21 cellular contexts compared by ENCODE assay signal in the genomic region with DNA sequence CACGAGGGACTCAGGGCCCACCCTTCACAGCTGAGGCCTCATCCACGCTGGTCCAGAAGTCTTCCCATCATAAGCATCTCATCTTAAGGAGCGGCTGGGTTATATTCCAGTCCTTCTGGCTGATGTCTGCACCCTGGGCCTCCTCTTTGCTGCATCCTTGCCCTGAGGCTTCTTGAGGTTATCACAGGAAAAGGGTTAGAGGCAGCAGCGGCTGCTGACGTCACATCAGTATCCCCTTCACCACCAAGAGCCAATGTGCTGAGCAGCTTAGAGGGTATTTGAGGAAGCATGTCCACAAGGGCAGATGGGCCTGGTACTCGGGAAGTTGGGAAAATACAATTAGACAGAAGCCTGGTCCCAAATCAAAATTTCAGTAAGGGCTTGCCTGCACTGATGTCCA.
DNase-seq lines count a peak whose midpoint lies in the region; ATAC-seq lines count a peak whose summit lies in the region.
"Had no signal": no experiment of that assay in that cellular context is flagged by ENCODE, and none has a peak within 500 bp of the region (broad histone marks: within the 10 kb centered on the region; RNA-seq: fewer than 3 reads in every experiment).

No MANE protein-coding gene starts in this region.

- no peak overlapping the region for H3K14ac ChIP-seq in mesenchymal stem cell (ENCODE audit: low read length in 2 of 2)

- no peak overlapping the region for H2AK5ac ChIP-seq in mesenchymal stem cell (ENCODE audit: low read length, severe bottlenecking)

- H4K91ac ChIP-seq in mesenchymal stem cell (ENCODE audit: low read length) = no peak overlapping the region

- H3K4me3 ChIP-seq in mesenchymal stem cell (ENCODE audit: insufficient read depth in 1 of 2, low read depth in 1 of 2, low read length in 2 of 2) = no peak overlapping the region
- H3K4me3 ChIP-seq: SJSA1, suprapubic skin, vagina had no signal

- H3K23ac ChIP-seq in mesenchymal stem cell (ENCODE audit: low read length in 2 of 2) = no peak overlapping the region

- CTCF ChIA-PET in activated CD8-positive, alpha-beta T cell treated with anti-CD3 and anti-CD28 coated beads, Interleukin-2, amount 10 ng/mL, durations not matched to agents 7 days and 5 days (lab: Charles Lee) = interaction anchor here (0.8 to 2.9 kb wide), 4 partner anchors 10 to 129 kb away, joined by 3 to 18 read pairs (median 3); no protein-coding TSS in a partner anchor

- no peak overlapping the region for H2BK120ac ChIP-seq in mesenchymal stem cell (ENCODE audit: low read depth, low read length)

- H3K4ac ChIP-seq in mesenchymal stem cell (ENCODE audit: low read depth in 1 of 2, low read length in 2 of 2) = no peak overlapping the region

- H3K27ac ChIP-seq in mesenchymal stem cell (ENCODE audit: low read length, poor library complexity, severe bottlenecking) = no peak overlapping the region
- H3K27ac ChIP-seq: parathyroid adenoma, SJSA1, suprapubic skin, vagina had no signal

- peak overlapping the region; percentile 84 for H3K27ac Mint-ChIP-seq in activated CD8-positive, alpha-beta T cell treated with anti-CD3 and anti-CD28 coated beads, Interleukin-2, amount 10 ng/mL, durations not matched to agents 7 days and 5 days
- peak overlapping the region in 1 of 2 donors; percentile 97 for H3K27ac Mint-ChIP-seq in stimulated activated naive CD8-positive, alpha-beta T cell treated with anti-CD3 and anti-CD28 coated beads, Interleukin-15, amount 100 ng/mL, for 72 hours
- H3K27ac Mint-ChIP-seq: activated B cell treated with CpG ODN at 0.5 μM for 24 hours; dendritic cell treated with granulocyte-macrophage colony-stimulating factor and Interleukin-4, amounts not matched to agents 40 ng/mL and 50 ng/mL, for 4 days had no signal

- H2BK12ac ChIP-seq in mesenchymal stem cell (ENCODE audit: low read length in 2 of 2) = no peak overlapping the region

- no peak overlapping the region for H2BK15ac ChIP-seq in mesenchymal stem cell (ENCODE audit: low read depth, poor library complexity, severe bottlenecking)

- H2BK5ac ChIP-seq in mesenchymal stem cell (ENCODE audit: low read depth, low read length, poor library complexity, severe bottlenecking) = no peak overlapping the region

- H3K4me3 Mint-ChIP-seq in activated CD8-positive, alpha-beta T cell treated with anti-CD3 and anti-CD28 coated beads, Interleukin-2, amount 10 ng/mL, durations not matched to agents 7 days and 5 days = peak overlapping the region; percentile 4
- peak overlapping the region; percentile 16 to 71 for H3K4me3 Mint-ChIP-seq in stimulated activated naive CD8-positive, alpha-beta T cell treated with anti-CD3 and anti-CD28 coated beads, Interleukin-15, amount 100 ng/mL, for 72 hours
- H3K4me3 Mint-ChIP-seq: activated B cell treated with CpG ODN at 0.5 μM for 24 hours; dendritic cell treated with granulocyte-macrophage colony-stimulating factor and Interleukin-4, amounts not matched to agents 40 ng/mL and 50 ng/mL, for 4 days had no signal

- H2AFZ ChIP-seq in mesenchymal stem cell (ENCODE audit: low read depth, low read length) = no peak overlapping the region
- H2AFZ ChIP-seq: parathyroid adenoma had no signal

- no peaks in the 10 kb centered on the region for H3K79me1 ChIP-seq in mesenchymal stem cell (replicated peaks; ENCODE audit: low read length, poor library complexity, severe bottlenecking)

- POLR2A ChIA-PET in activated CD8-positive, alpha-beta T cell treated with anti-CD3 and anti-CD28 coated beads, Interleukin-2, amount 10 ng/mL, durations not matched to agents 7 days and 5 days (lab: Charles Lee) = interaction anchor here (1.1 to 2.5 kb wide), 2 partner anchors 10 to 13 kb away, joined by 3 to 16 read pairs; no protein-coding TSS in a partner anchor

- no peaks in the 10 kb centered on the region for H3K9me3 ChIP-seq in mesenchymal stem cell (ENCODE audit: control insufficient read depth, low read length)
- H3K9me3 ChIP-seq: SJSA1, suprapubic skin, vagina had no signal

- H3K4me1 Mint-ChIP-seq in activated CD8-positive, alpha-beta T cell treated with anti-CD3 and anti-CD28 coated beads, Interleukin-2, amount 10 ng/mL, durations not matched to agents 7 days and 5 days (ENCODE audit: low read depth) = peaks cover 98% of the 10 kb centered on the region
- peaks cover 90% of the 10 kb centered on the region for H3K4me1 Mint-ChIP-seq in stimulated activated naive CD8-positive, alpha-beta T cell treated with anti-CD3 and anti-CD28 coated beads, Interleukin-15, amount 100 ng/mL, for 72 hours
- H3K4me1 Mint-ChIP-seq: activated B cell treated with CpG ODN at 0.5 μM for 24 hours had no signal

- peak; percentile 28 for DNase-seq in activated T-cell treated with anti-CD3 and anti-CD28 coated beads, Interleukin-2, amount 50 U/mL, for 1 hour
- DNase-seq in activated T-cell treated with anti-CD3 and anti-CD28 coated beads, Interleukin-2, amount 50 U/mL, for 48 hours = no peak
- peak; percentile 75 for DNase-seq in activated CD8-positive, alpha-beta T cell treated with anti-CD3 and anti-CD28 coated beads, Interleukin-2, amount 10 ng/mL, durations not matched to agents 7 days and 5 days
- DNase-seq in mesenchymal stem cell (no peak), DMS153 treated with DMSO at 0.1 percent for 48 hours (lab: John Stamatoyannopoulos, UW; ENCODE audit: unreplicated experiment) (no peak)
- DNase-seq in stimulated activated naive CD8-positive, alpha-beta T cell treated with anti-CD3 and anti-CD28 coated beads, Interleukin-15, amount 100 ng/mL, for 72 hours = peak in 1 of 2 donors; percentile 40
- DNase-seq: activated B cell treated with CpG ODN at 0.5 μM for 24 hours; activated effector memory CD4-positive, alpha-beta T cell treated with anti-CD3 and anti-CD28 coated beads, Interleukin-2, amount 50 U/mL, for 16 hours; amygdala; glutamatergic neuron; mammary epithelial cell; NCI-H1105; NCI-H2081; right cardiac atrium had no signal

- ATAC-seq in activated CD8-positive, alpha-beta T cell treated with anti-CD3 and anti-CD28 coated beads, Interleukin-2, amount 10 ng/mL, durations not matched to agents 7 days and 5 days = peak; percentile 71
- ATAC-seq in stimulated activated naive CD8-positive, alpha-beta T cell treated with anti-CD3 and anti-CD28 coated beads, Interleukin-15, amount 100 ng/mL, for 72 hours = peak; percentile 24
- ATAC-seq in HG03175 (IDR thresholded peaks at IDR 0.05; ENCODE audit: unreplicated experiment) (no peak), HG03025 (IDR thresholded peaks at IDR 0.05; ENCODE audit: low FRiP score, unreplicated experiment) (no peak)
- ATAC-seq: right cardiac atrium had no signal

- H3K36me3 Mint-ChIP-seq in activated CD8-positive, alpha-beta T cell treated with anti-CD3 and anti-CD28 coated beads, Interleukin-2, amount 10 ng/mL, durations not matched to agents 7 days and 5 days (ENCODE audit: low read depth) = peaks cover 68% of the 10 kb centered on the region

- H3K18ac ChIP-seq in mesenchymal stem cell (ENCODE audit: low read depth in 1 of 2, low read length in 2 of 2) = no peak overlapping the region

- H3K27me3 ChIP-seq in mesenchymal stem cell (ENCODE audit: control insufficient read depth in 1 of 2, insufficient read depth in 1 of 2, low read length in 2 of 2) = no peaks in the 10 kb centered on the region
- H3K27me3 ChIP-seq: SJSA1, suprapubic skin, vagina had no signal

- H3K9ac ChIP-seq in mesenchymal stem cell (ENCODE audit: low read length) = no peak overlapping the region
- H3K9ac ChIP-seq: parathyroid adenoma had no signal

- no peak overlapping the region for H3K4me2 ChIP-seq in mesenchymal stem cell (ENCODE audit: low read length, poor library complexity, severe bottlenecking)

- 83% methylated on average over 5 of the region's 6 CpGs for WGBS in mesenchymal stem cell

- no peaks in the 10 kb centered on the region for H3K4me1 ChIP-seq in mesenchymal stem cell (ENCODE audit: control insufficient read depth, insufficient read depth, low read depth, low read length)
- H3K4me1 ChIP-seq: SJSA1, suprapubic skin, vagina had no signal

- H3K27me3 Mint-ChIP-seq in activated CD8-positive, alpha-beta T cell treated with anti-CD3 and anti-CD28 coated beads, Interleukin-2, amount 10 ng/mL, durations not matched to agents 7 days and 5 days (ENCODE audit: low read depth) = no peaks in the 10 kb centered on the region
- H3K27me3 Mint-ChIP-seq in stimulated activated naive CD8-positive, alpha-beta T cell treated with anti-CD3 and anti-CD28 coated beads, Interleukin-15, amount 100 ng/mL, for 72 hours = no peaks in the 10 kb centered on the region

- peak overlapping the region; percentile 8 for H4K8ac ChIP-seq in mesenchymal stem cell (ENCODE audit: low read length)

- H3K36me3 ChIP-seq in mesenchymal stem cell (ENCODE audit: control insufficient read depth in 1 of 2, insufficient read depth in 2 of 2, low read depth in 1 of 2, low read length in 2 of 2) = no peaks in the 10 kb centered on the region
- H3K36me3 ChIP-seq: SJSA1, suprapubic skin, vagina had no signal

- peaks cover 4% of the 10 kb centered on the region for H3K9me3 Mint-ChIP-seq in activated CD8-positive, alpha-beta T cell treated with anti-CD3 and anti-CD28 coated beads, Interleukin-2, amount 10 ng/mL, durations not matched to agents 7 days and 5 days (ENCODE audit: insufficient read depth)
- peaks cover 0 to 10% of the 10 kb centered on the region in 2 donors for H3K9me3 Mint-ChIP-seq in stimulated activated naive CD8-positive, alpha-beta T cell treated with anti-CD3 and anti-CD28 coated beads, Interleukin-15, amount 100 ng/mL, for 72 hours
- H3K9me3 Mint-ChIP-seq: activated B cell treated with CpG ODN at 0.5 μM for 24 hours; dendritic cell treated with granulocyte-macrophage colony-stimulating factor and Interleukin-4, amounts not matched to agents 40 ng/mL and 50 ng/mL, for 4 days had no signal

Comparison
In these comparisons a context has a peak if more than half of its experiments do, and no peak if none do; other contexts are left out.
1. DNase-seq: peak in activated T-cell treated with anti-CD3 and anti-CD28 coated beads, Interleukin-2, amount 50 U/mL, for 1 hour (single experiment) and activated CD8-positive, alpha-beta T cell treated with anti-CD3 and anti-CD28 coated beads, Interleukin-2, amount 10 ng/mL, durations not matched to agents 7 days and 5 days (single experiment); none in activated T-cell treated with anti-CD3 and anti-CD28 coated beads, Interleukin-2, amount 50 U/mL, for 48 hours (0 of 2), mesenchymal stem cell (single experiment) and DMS153 treated with DMSO at 0.1 percent for 48 hours (single experiment).
2. ATAC-seq: peak in activated CD8-positive, alpha-beta T cell treated with anti-CD3 and anti-CD28 coated beads, Interleukin-2, amount 10 ng/mL, durations not matched to agents 7 days and 5 days (single experiment) and stimulated activated naive CD8-positive, alpha-beta T cell treated with anti-CD3 and anti-CD28 coated beads, Interleukin-15, amount 100 ng/mL, for 72 hours (single experiment); none in HG03175 (single experiment) and HG03025 (single experiment).